In genomic region chr21:43658769-43659135, GRCh38 we compare ENCODE assay signal across 8 cellular contexts. TPM values are rescaled to one million over a fixed set of nuclear protein-coding genes. Genes with fewer than 3 reads are reported as not detected.
DNase-seq lines count a peak whose midpoint lies in the region; ATAC-seq and TF ChIP-seq lines count a peak whose summit lies in the region.

No MANE protein-coding gene starts in this region.

- peak overlapping the region; percentile 84 for H3K4me3 ChIP-seq in CD8-positive, alpha-beta T cell (ENCODE audit: low read depth, low read length)
- H3K4me3 ChIP-seq in OCI-LY7 (ENCODE audit: low read depth, low read length, poor library complexity, severe bottlenecking) (peak overlapping the region; percentile 96), endodermal cell (ENCODE audit: low read length) (peak overlapping the region; percentile 96), neuron (ENCODE audit: low read length) (peak overlapping the region; percentile 93)

- intact Hi-C loops in CD8-positive, alpha-beta T cell (cut with DNase I, micrococcal nuclease) = loop anchor here in 1 of 2 experiments (2.0 to 5.0 kb wide), 2 partner anchors 118 to 781 kb away; partner anchors contain the start of genes CSTB and WDR4
- intact Hi-C loops in OCI-LY7 (cut with micrococcal nuclease; ENCODE audit: unreplicated experiment) = loop anchor here (10.0 kb wide), 1 partner anchor 1004 kb away; the partner anchor contains the start of gene PDE9A

- H2AFZ ChIP-seq in OCI-LY7 (ENCODE audit: low read length) (peak overlapping the region; percentile 58; the same call in 1 of the 2 replicates), neuron (ENCODE audit: low read depth, low read length) (peak overlapping the region; percentile 81)

- peaks cover 30% of the 10 kb centered on the region for H3K36me3 Mint-ChIP-seq in CD8-positive, alpha-beta T cell
- peaks cover 22% of the 10 kb centered on the region for H3K36me3 Mint-ChIP-seq in endodermal cell (ENCODE audit: low read depth)

- no peaks in the 10 kb centered on the region for H3K36me3 ChIP-seq in CD8-positive, alpha-beta T cell (ENCODE audit: insufficient read depth, low read length)
- H3K36me3 ChIP-seq in OCI-LY7 (ENCODE audit: insufficient read depth, low read length) (peaks cover 31% of the 10 kb centered on the region), endodermal cell (ENCODE audit: control insufficient read depth, insufficient read depth, low read length) (peaks cover 22% of the 10 kb centered on the region), neuron (ENCODE audit: insufficient read depth, low read length) (peaks cover 19% of the 10 kb centered on the region)

- BruUV-seq in OCI-LY7 (replicated peaks; lab: Mats Ljungman, UMichigan) = TSS peak; percentile 75

- DNase-seq in CD8-positive, alpha-beta T cell = no peak
- DNase-seq in OCI-LY7 (ENCODE audit: low spot score) (no peak), endodermal cell (no peak), G401 (ENCODE audit: low spot score) (no peak)

- no peaks in the 10 kb centered on the region for H3K27me3 Mint-ChIP-seq in CD8-positive, alpha-beta T cell (ENCODE audit: low read depth)
- no peaks in the 10 kb centered on the region for H3K27me3 Mint-ChIP-seq in endodermal cell (ENCODE audit: insufficient read depth)

- peaks cover 44% of the 10 kb centered on the region for H3K4me1 Mint-ChIP-seq in CD8-positive, alpha-beta T cell (ENCODE audit: low read depth)
- H3K4me1 Mint-ChIP-seq in endodermal cell = peaks cover 21% of the 10 kb centered on the region

- CTCF ChIA-PET in CD8-positive, alpha-beta T cell (lab: Charles Lee) = interaction anchor here (0.6 to 1.0 kb wide), 2 partner anchors 14 to 784 kb away, joined by 3 read pairs; no protein-coding TSS in a partner anchor
- CTCF ChIA-PET in OCI-LY7 (lab: Charles Lee; ENCODE audit: unreplicated experiment) = no interaction called here

- 91 to 92% methylated on average over 22 to 23 of the region's 23 CpGs for WGBS in endodermal cell (ENCODE audit: insufficient coverage in 1 of 2, insufficient read length in 1 of 2), 2 experiments

- H3K9ac ChIP-seq in endodermal cell (ENCODE audit: extremely low read depth, low read length, poor library complexity, severe bottlenecking) = no peak overlapping the region

- H3K79me2 ChIP-seq in OCI-LY7 (ENCODE audit: insufficient read depth, low read depth, low read length) = peaks cover 42% of the 10 kb centered on the region

- no peaks in the 10 kb centered on the region for H3K27me3 ChIP-seq in CD8-positive, alpha-beta T cell (ENCODE audit: insufficient read depth, low read length)
- H3K27me3 ChIP-seq in endodermal cell (ENCODE audit: control insufficient read depth, insufficient read depth, low read length, poor library complexity, severe bottlenecking) (no peaks in the 10 kb centered on the region), neuron (ENCODE audit: insufficient read depth, low read length) (no peaks in the 10 kb centered on the region)

- no peaks in the 10 kb centered on the region for H3K9me3 ChIP-seq in CD8-positive, alpha-beta T cell (ENCODE audit: low read length)
- H3K9me3 ChIP-seq in OCI-LY7 (ENCODE audit: low read length) = no peaks in the 10 kb centered on the region
- H3K9me3 ChIP-seq in endodermal cell (ENCODE audit: control insufficient read depth, low read length) = no peaks in the 10 kb centered on the region
- no peaks in the 10 kb centered on the region for H3K9me3 ChIP-seq in neuron (ENCODE audit: low read length)

- H3K9me3 Mint-ChIP-seq in CD8-positive, alpha-beta T cell = no peaks in the 10 kb centered on the region
- peaks cover 3% of the 10 kb centered on the region for H3K9me3 Mint-ChIP-seq in endodermal cell

- no peaks in the 10 kb centered on the region for H3K9me2 ChIP-seq in OCI-LY7 (ENCODE audit: insufficient read depth, low read length)

- H3K4me2 ChIP-seq in OCI-LY7 (ENCODE audit: low read length) = peak overlapping the region; percentile 82; the same call in 1 of the 2 replicates

- no peak for TF ChIP-seq CTCF in CD8-positive, alpha-beta T cell (IDR thresholded peaks at IDR 0.05)
- TF ChIP-seq CTCF in OCI-LY7 (conservative IDR thresholded peaks at IDR 0.05; ENCODE audit: low read length) = no peak
- TF ChIP-seq CTCF in endodermal cell (conservative IDR thresholded peaks at IDR 0.05) = no peak

- POLR2A ChIA-PET in CD8-positive, alpha-beta T cell (lab: Charles Lee) = interaction anchor here (0.6 to 1.0 kb wide), 4 partner anchors 10 to 119 kb away, joined by 3 to 5 read pairs (median 4); no protein-coding TSS in a partner anchor
- POLR2A ChIA-PET in OCI-LY7 (lab: Charles Lee) = no interaction called here

- ATAC-seq in CD8-positive, alpha-beta T cell = no peak
- ATAC-seq in GM21381 (IDR thresholded peaks at IDR 0.05; ENCODE audit: unreplicated experiment) (no peak), GM19035 (IDR thresholded peaks at IDR 0.05; ENCODE audit: unreplicated experiment) (no peak), HG02798 (IDR thresholded peaks at IDR 0.05; ENCODE audit: poor library complexity, unreplicated experiment) (no peak)

- peak overlapping the region; percentile 91 for H3K27ac Mint-ChIP-seq in CD8-positive, alpha-beta T cell
- H3K27ac Mint-ChIP-seq in endodermal cell = peak overlapping the region; percentile 88

- H3K4me3 Mint-ChIP-seq in CD8-positive, alpha-beta T cell = peak overlapping the region; percentile 77
- peak overlapping the region; percentile 88 for H3K4me3 Mint-ChIP-seq in endodermal cell

- peaks cover 31% of the 10 kb centered on the region for H3K4me1 ChIP-seq in CD8-positive, alpha-beta T cell (ENCODE audit: insufficient read depth, low read length)
- peaks cover 24% of the 10 kb centered on the region for H3K4me1 ChIP-seq in OCI-LY7 (ENCODE audit: insufficient read depth, low read length, poor library complexity, severe bottlenecking)
- H3K4me1 ChIP-seq in endodermal cell (ENCODE audit: control insufficient read depth, insufficient read depth, low read length) = no peaks in the 10 kb centered on the region
- peaks cover 7% of the 10 kb centered on the region for H3K4me1 ChIP-seq in neuron (ENCODE audit: insufficient read depth, low read length)

- H4K20me1 ChIP-seq in OCI-LY7 (ENCODE audit: insufficient read depth, low read length) = peaks cover 26% of the 10 kb centered on the region

- in situ Hi-C loops in G401 (cut with HindIII; ENCODE audit: low sequenced_read_pairs) = no loop called here

- H3K27ac ChIP-seq in CD8-positive, alpha-beta T cell (ENCODE audit: low read depth, low read length) = peak overlapping the region; percentile 86
- peak overlapping the region; percentile 4 for H3K27ac ChIP-seq in OCI-LY7 (ENCODE audit: low read depth, low read length, poor library complexity, severe bottlenecking)
- no peak overlapping the region for H3K27ac ChIP-seq in endodermal cell (ENCODE audit: low read depth, low read length)

RNA-seq across cellular contexts. Expression of gene HSF2BP, which starts 0.5 kb away (rescaled TPM):
- total RNA-seq in CD8-positive, alpha-beta T cell = 1 to 10 TPM in 1 of 2 experiments, under 1 TPM in 1; 0.64 to 1.3 TPM
- total RNA-seq in OCI-LY7 (2014; rRNA removed; shearing (Covaris generic)) = 3.5 and 6.8 TPM in 2 replicates
- total RNA-seq in OCI-LY7 (2022) = 5.0 and 5.1 TPM in 2 replicates
- total RNA-seq in endodermal cell = 1 to 10 TPM; 1.7 to 1.9 TPM
- 0.96 TPM for polyA plus RNA-seq in endodermal cell (2013, experiment 1 of 2)
- polyA plus RNA-seq in endodermal cell (2013, experiment 2 of 2) = 0.87 TPM
- 5.3 and 9.1 TPM in 2 replicates for total RNA-seq in G401 (2014; rRNA removed; shearing (Covaris generic))

RNA-seq across cellular contexts. Expression of gene RRP1B, which starts 0.6 kb away (rescaled TPM):
- 10 to 100 TPM; 24.3 to 26.1 TPM for total RNA-seq in CD8-positive, alpha-beta T cell
- 53.4 and 58.6 TPM in 2 replicates for total RNA-seq in OCI-LY7 (2014; rRNA removed; shearing (Covaris generic))
- total RNA-seq in OCI-LY7 (2022) = 67.6 and 74.5 TPM in 2 replicates
- 10 to 100 TPM; 44.1 to 46.0 TPM for total RNA-seq in endodermal cell
- polyA plus RNA-seq in endodermal cell (2013, experiment 1 of 2) = 33.6 TPM
- 32.3 TPM for polyA plus RNA-seq in endodermal cell (2013, experiment 2 of 2)
- 34.0 and 40.5 TPM in 2 replicates for total RNA-seq in G401 (2014; rRNA removed; shearing (Covaris generic))
